18 cellular contexts compared by ENCODE assay signal in genomic region chr11:22479133-22479690, GRCh38.
DNase-seq lines count a peak whose midpoint lies in the region; ATAC-seq and TF ChIP-seq lines count a peak whose summit lies in the region.
"Had no signal": no experiment of that assay in that cellular context is flagged by ENCODE, and none has a peak within 500 bp of the region (broad histone marks: within the 10 kb centered on the region; RNA-seq: fewer than 3 reads in every experiment).

No MANE protein-coding gene starts in this region.

- H3K27ac ChIP-seq in body of pancreas, result no peak overlapping the region

- TF ChIP-seq CTCF in body of pancreas (IDR thresholded peaks at IDR 0.05), result no peak

- H3K36me3 ChIP-seq in body of pancreas (replicated peaks in 1 of 2; ENCODE audit: insufficient read depth in 1 of 2, low read depth in 2 of 2), result no peaks in the 10 kb centered on the region

- no peak overlapping the region for H3K4me3 ChIP-seq in body of pancreas
- H3K4me3 ChIP-seq: K562 had no signal

- intact Hi-C loops in body of pancreas (cut with DNase I), result no loop called here

- ATAC-seq in body of pancreas, result peak; percentile 66
- ATAC-seq in GM19395 (IDR thresholded peaks at IDR 0.05; ENCODE audit: unreplicated experiment), result no peak
- ATAC-seq in GM21529 (IDR thresholded peaks at IDR 0.05; ENCODE audit: unreplicated experiment), result no peak
- no peak for ATAC-seq in GM21723 (IDR thresholded peaks at IDR 0.05; ENCODE audit: unreplicated experiment)
- ATAC-seq: K562, PC-3 had no signal

- H3K27me3 ChIP-seq in body of pancreas, result no peaks in the 10 kb centered on the region

- no peaks in the 10 kb centered on the region for H3K9me3 ChIP-seq in body of pancreas

- TF ChIP-seq POLR2A in body of pancreas (IDR thresholded peaks at IDR 0.05), result no peak

- peaks cover 25% of the 10 kb centered on the region for H3K4me1 ChIP-seq in body of pancreas

- DNase-seq in M059J (ENCODE audit: low read depth) (peak; percentile 47), body of pancreas (peak; percentile 11 to 39 (median 26)), fibroblast of peridontal ligament (ENCODE audit: extremely low read depth) (peak; percentile 2), HPDE6-E6E7 (ENCODE audit: extremely low spot score) (no peak)
- DNase-seq: DND-41, GOT3, MV-4-11, NCI-H1417, NCI-H187, NCI-H226, NCI-H524 treated with DMSO at 0.1 percent for 48 hours, PC-3, RPMI8226, SIG-M5 had no signal

- WGBS in body of pancreas, 2 donors, result 25 to 29% methylated on average over 2 of the region's 2 CpGs
